In genomic region chr5:54214747-54215146, GRCh38 we compare ENCODE assay signal across 22 cellular contexts.
"Had no signal": no experiment of that assay in that cellular context is flagged by ENCODE, and none has a peak within 500 bp of the region (broad histone marks: within the 10 kb centered on the region; RNA-seq: fewer than 3 reads in every experiment).

No MANE protein-coding gene starts in this region.

- H3K36me3 ChIP-seq: esophagus squamous epithelium, gastrocnemius medialis, prostate gland, right atrium auricular region, upper lobe of right lung had no signal

- FAIRE-seq: colon, endothelial cell of umbilical vein, islet of Langerhans had no signal

- H3K9me3 ChIP-seq: esophagus squamous epithelium, gastrocnemius medialis, prostate gland, right atrium auricular region, upper lobe of right lung had no signal

- ATAC-seq: activated CD4-positive, CD25-positive, alpha-beta regulatory T cell treated with anti-CD3 and anti-CD28 coated beads, Interleukin-2, amount 50 U/mL, for 24 hours; activated CD8-positive, alpha-beta memory T cell treated with anti-CD3 and anti-CD28 coated beads, Interleukin-2, amount 10 ng/mL, durations not matched to agents 7 days and 5 days; activated CD8-positive, alpha-beta T cell treated with anti-CD3 and anti-CD28 coated beads for 36 hours; gastrocnemius medialis; left cardiac atrium; stimulated activated naive CD8-positive, alpha-beta T cell treated with anti-CD3 and anti-CD28 coated beads, Interleukin-15, Interleukin-2, amounts not matched to agents 100 U/mL and 50 U/mL, for 24 hours; upper lobe of right lung had no signal

- H3K27me3 ChIP-seq: esophagus squamous epithelium, gastrocnemius medialis, right atrium auricular region, upper lobe of right lung had no signal

- H3K4me3 ChIP-seq: esophagus squamous epithelium, gastrocnemius medialis, prostate gland, right atrium auricular region, upper lobe of right lung had no signal

- H3K27ac ChIP-seq: esophagus squamous epithelium, gastrocnemius medialis, prostate gland, right atrium auricular region, upper lobe of right lung had no signal

- H3K4me1 ChIP-seq: esophagus squamous epithelium, prostate gland, right atrium auricular region, upper lobe of right lung had no signal

- DNase-seq: activated CD4-positive, alpha-beta T cell treated with anti-CD3 and anti-CD28 coated beads, Interleukin-2, amount 10 ng/mL, durations not matched to agents 7 days and 5 days; activated CD8-positive, alpha-beta memory T cell treated with anti-CD3 and anti-CD28 coated beads, Interleukin-2, amount 10 ng/mL, durations not matched to agents 7 days and 5 days; activated CD8-positive, alpha-beta T cell treated with anti-CD3 and anti-CD28 coated beads for 36 hours; activated gamma-delta T cell treated with Interleukin-2 at 50 U/mL for 16 hours; activated T-cell treated with anti-CD3 and anti-CD28 coated beads for 4 hours; aorta; effector memory CD4-positive, alpha-beta T cell; esophagus squamous epithelium; gastrocnemius medialis; hypothalamus; left cardiac atrium; naive B cell; stimulated activated CD4-positive, alpha-beta T cell treated with anti-CD3 and anti-CD28 coated beads, Interleukin-12 subunit alpha, Interleukin-12 subunit beta, amount 100 ng/mL, for 4 hours; stimulated activated CD4-positive, alpha-beta T cell treated with anti-CD3 and anti-CD28 coated beads, Interleukin-4, amount 100 ng/mL, for 4 hours; stimulated activated naive CD8-positive, alpha-beta T cell treated with anti-CD3 and anti-CD28 coated beads, Interleukin-15, Interleukin-2, amounts not matched to agents 100 U/mL and 50 U/mL, for 24 hours; upper lobe of right lung had no signal
